In the genomic region with DNA sequence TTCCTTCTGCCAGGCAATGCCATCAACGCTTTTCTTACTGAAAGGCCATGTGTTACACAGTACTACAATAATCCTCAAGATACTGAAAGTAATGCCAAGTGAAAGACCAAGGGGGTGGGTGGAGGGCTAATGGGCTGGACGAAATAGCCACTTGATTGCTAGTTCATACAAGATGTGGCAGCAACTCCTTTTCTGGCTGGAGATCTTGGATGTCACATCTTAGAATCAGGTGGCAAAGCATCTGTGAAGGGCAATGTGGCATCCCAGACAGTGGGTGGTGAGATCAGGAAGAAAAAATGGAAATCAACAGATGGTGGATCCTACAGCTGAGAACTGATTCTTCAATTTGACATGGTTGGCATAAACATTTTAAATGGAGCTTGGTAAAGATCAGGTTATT, we compare ENCODE assay signal across 20 cellular contexts.
DNase-seq lines count a peak whose midpoint lies in the region; ATAC-seq lines count a peak whose summit lies in the region.
"Had no signal": no experiment of that assay in that cellular context is flagged by ENCODE, and none has a peak within 500 bp of the region (broad histone marks: within the 10 kb centered on the region; RNA-seq: fewer than 3 reads in every experiment).

No MANE protein-coding gene starts in this region.

- ATAC-seq in HG03039 (IDR thresholded peaks at IDR 0.05; ENCODE audit: unreplicated experiment): no peak

- H3K27ac Mint-ChIP-seq in activated CD4-positive, alpha-beta T cell treated with anti-CD3 and anti-CD28 coated beads, Interleukin-2, amount 10 ng/mL, durations not matched to agents 7 days and 5 days: no peak overlapping the region
- H3K27ac Mint-ChIP-seq: CD8-positive, alpha-beta memory T cell had no signal

- POLR2A ChIA-PET in activated CD4-positive, alpha-beta T cell treated with anti-CD3 and anti-CD28 coated beads, Interleukin-2, amount 10 ng/mL, durations not matched to agents 7 days and 5 days (lab: Charles Lee): no interaction called here

- H3K4me3 Mint-ChIP-seq in activated CD4-positive, alpha-beta T cell treated with anti-CD3 and anti-CD28 coated beads, Interleukin-2, amount 10 ng/mL, durations not matched to agents 7 days and 5 days: no peak overlapping the region
- H3K4me3 Mint-ChIP-seq: CD8-positive, alpha-beta memory T cell had no signal

- DNase-seq in NCI-H2171 treated with DMSO at 0.1 percent for 48 hours (lab: John Stamatoyannopoulos, UW) (peak; percentile 24), NCI-H2171 (lab: John Stamatoyannopoulos, UW) (no peak), cerebellum (ENCODE audit: low spot score) (peak; percentile 1), occipital lobe (lab: John Stamatoyannopoulos, UW) (peak; percentile 10), NCI-H526 treated with DMSO at 0.1 percent for 48 hours (lab: John Stamatoyannopoulos, UW) (no peak), D341Med (ENCODE audit: low spot score) (no peak)
- DNase-seq in activated CD4-positive, alpha-beta T cell treated with anti-CD3 and anti-CD28 coated beads, Interleukin-2, amount 10 ng/mL, durations not matched to agents 7 days and 5 days: no peak
- DNase-seq: 8988T; CD8-positive, alpha-beta memory T cell; GM23248; H7; KBM-7; NCI-H1105 treated with DMSO at 0.1 percent for 48 hours; NCI-H146; NCI-H2029 treated with DMSO at 0.1 percent for 48 hours; NCI-H226; NCI-H510A treated with DMSO at 0.1 percent for 48 hours; NCI-H774; SIG-M5 had no signal

- no peaks in the 10 kb centered on the region for H3K4me1 Mint-ChIP-seq in activated CD4-positive, alpha-beta T cell treated with anti-CD3 and anti-CD28 coated beads, Interleukin-2, amount 10 ng/mL, durations not matched to agents 7 days and 5 days
- H3K4me1 Mint-ChIP-seq: CD8-positive, alpha-beta memory T cell had no signal

- no peaks in the 10 kb centered on the region for H3K36me3 Mint-ChIP-seq in activated CD4-positive, alpha-beta T cell treated with anti-CD3 and anti-CD28 coated beads, Interleukin-2, amount 10 ng/mL, durations not matched to agents 7 days and 5 days (ENCODE audit: low read depth)
- H3K36me3 Mint-ChIP-seq: CD8-positive, alpha-beta memory T cell had no signal

- peaks cover 31% of the 10 kb centered on the region for H3K27me3 Mint-ChIP-seq in activated CD4-positive, alpha-beta T cell treated with anti-CD3 and anti-CD28 coated beads, Interleukin-2, amount 10 ng/mL, durations not matched to agents 7 days and 5 days

- no peaks in the 10 kb centered on the region for H3K9me3 Mint-ChIP-seq in activated CD4-positive, alpha-beta T cell treated with anti-CD3 and anti-CD28 coated beads, Interleukin-2, amount 10 ng/mL, durations not matched to agents 7 days and 5 days
- H3K9me3 Mint-ChIP-seq: CD8-positive, alpha-beta memory T cell had no signal

- CTCF ChIA-PET in activated CD4-positive, alpha-beta T cell treated with anti-CD3 and anti-CD28 coated beads, Interleukin-2, amount 10 ng/mL, durations not matched to agents 7 days and 5 days (lab: Charles Lee): no interaction called here

Comparison
In these comparisons a context has a peak if more than half of its experiments do, and no peak if none do; other contexts are left out.
1. DNase-seq: peak in NCI-H2171 treated with DMSO at 0.1 percent for 48 hours (single experiment), cerebellum (single experiment) and occipital lobe (single experiment); none in NCI-H2171 (single experiment), NCI-H526 treated with DMSO at 0.1 percent for 48 hours (single experiment), D341Med (single experiment) and activated CD4-positive, alpha-beta T cell treated with anti-CD3 and anti-CD28 coated beads, Interleukin-2, amount 10 ng/mL, durations not matched to agents 7 days and 5 days (single experiment).